ENCODE assay signal across 1 cellular context in genomic region chr6:111837641-111838500, GRCh38.
TF ChIP-seq lines count a peak whose summit lies in the region.

No MANE protein-coding gene starts in this region.

TF ChIP-seq in GM12878, 131 proteins besides CTCF, POLR2A, EP300 and RAD21 (continued from another document and continues in another):
- TF ChIP-seq IRF4 (IDR thresholded peaks at IDR 0.05; ENCODE audit: low read depth, low read length) (peak; percentile 75), ATF3 (IDR thresholded peaks at IDR 0.05; ENCODE audit: borderline replicate concordance, extremely low read depth, low read depth, low read length) (no peak), CEBPZ (IDR thresholded peaks at IDR 0.05; ENCODE audit: low read depth, low read length) (no peak), MTA2 (IDR thresholded peaks at IDR 0.05; ENCODE audit: low read depth) (peak; percentile 73), MYB (IDR thresholded peaks at IDR 0.05; ENCODE audit: borderline replicate concordance, low read depth, low read length) (no peak), MXI1 (IDR thresholded peaks at IDR 0.05; ENCODE audit: low read depth, low read length) (no peak), NRF1 (conservative IDR thresholded peaks at IDR 0.05; ENCODE audit: low read depth, low read length) (no peak), PAX5 (IDR thresholded peaks at IDR 0.05; ENCODE audit: borderline replicate concordance, low read depth, low read length) (peak; percentile 72; the same call in 1 of the 2 replicates), IKZF2 (IDR thresholded peaks at IDR 0.05) (peak; percentile 69 to 73), ZSCAN29 (IDR thresholded peaks at IDR 0.05) (no peak), ETV6 (conservative IDR thresholded peaks at IDR 0.05 in 1 of 2, IDR thresholded peaks at IDR 0.05 in 1 of 2; ENCODE audit: borderline replicate concordance in 1 of 2, low read depth in 1 of 2) (peak in 1 of 2 experiments; percentile 53; a peak in 2 of 4 replicates), SUZ12 (IDR thresholded peaks at IDR 0.05; ENCODE audit: unreplicated experiment) (no peak), RB1 (IDR thresholded peaks at IDR 0.05; ENCODE audit: borderline replicate concordance) (no peak), HDGF (IDR thresholded peaks at IDR 0.05) (0 out of 2 replicates have a peak, but pooled peaks have one; percentile 59), JUNB (IDR thresholded peaks at IDR 0.05) (peak; percentile 85), IRF5 (IDR thresholded peaks at IDR 0.05; ENCODE audit: borderline replicate concordance) (no peak), ATF7 (IDR thresholded peaks at IDR 0.05; ENCODE audit: low read depth) (peak; percentile 48), NBN (IDR thresholded peaks at IDR 0.05) (peak; percentile 69; the same call in 1 of the 2 replicates), MEF2A (IDR thresholded peaks at IDR 0.05; ENCODE audit: insufficient read depth, low read depth, low read length) (no peak), KLF5 (IDR thresholded peaks at IDR 0.05; ENCODE audit: partially characterized antibody) (no peak), NFIC (IDR thresholded peaks at IDR 0.05; ENCODE audit: low read depth, low read length) (peak; percentile 81), ELK1 (IDR thresholded peaks at IDR 0.05; ENCODE audit: low read depth, low read length) (no peak), RCOR1 (conservative IDR thresholded peaks at IDR 0.05; ENCODE audit: low read depth, low read length) (no peak), ZNF274 (IDR thresholded peaks at IDR 0.05; ENCODE audit: insufficient read depth, insufficient read length) (no peak), FOXK2 (IDR thresholded peaks at IDR 0.05) (no peak), SMAD1 (IDR thresholded peaks at IDR 0.05; ENCODE audit: low read depth, partially characterized antibody) (no peak), YY1 (IDR thresholded peaks at IDR 0.05; ENCODE audit: low read depth, low read length) (peak; percentile 45; the same call in 1 of the 2 replicates), PAX8 (IDR thresholded peaks at IDR 0.05) (no peak), TCF12 (IDR thresholded peaks at IDR 0.05; ENCODE audit: low read depth, low read length) (0 out of 2 replicates have a peak, but pooled peaks have one; percentile 8), SREBF1 (IDR thresholded peaks at IDR 0.05; ENCODE audit: low read length) (no peak), PKNOX1 (IDR thresholded peaks at IDR 0.05) (peak; percentile 3; the same call in 1 of the 2 replicates), REST (IDR thresholded peaks at IDR 0.05; ENCODE audit: low read depth, low read length) (no peak), STAT1 (conservative IDR thresholded peaks at IDR 0.05) (no peak), BCLAF1 (IDR thresholded peaks at IDR 0.05) (no peak), ESRRA (IDR thresholded peaks at IDR 0.05; ENCODE audit: low read length) (no peak), HDAC6 (IDR thresholded peaks at IDR 0.05; ENCODE audit: unreplicated experiment) (no peak), YBX1 (IDR thresholded peaks at IDR 0.05) (no peak), SMAD5 (IDR thresholded peaks at IDR 0.05; ENCODE audit: low read depth) (no peak), MAX (IDR thresholded peaks at IDR 0.05; ENCODE audit: low read depth, low read length) (no peak), ZNF24 (IDR thresholded peaks at IDR 0.05) (no peak), LARP7 (IDR thresholded peaks at IDR 0.05) (no peak), BRCA1 (IDR thresholded peaks at IDR 0.05; ENCODE audit: low read depth, low read length) (no peak), E2F8 (IDR thresholded peaks at IDR 0.05; ENCODE audit: low read depth, partially characterized antibody) (no peak), SRF (IDR thresholded peaks at IDR 0.05; ENCODE audit: low read depth in 2 of 2, low read length in 2 of 2) (no peak)
